ENCODE assay signal across 40 cellular contexts in the genomic region with DNA sequence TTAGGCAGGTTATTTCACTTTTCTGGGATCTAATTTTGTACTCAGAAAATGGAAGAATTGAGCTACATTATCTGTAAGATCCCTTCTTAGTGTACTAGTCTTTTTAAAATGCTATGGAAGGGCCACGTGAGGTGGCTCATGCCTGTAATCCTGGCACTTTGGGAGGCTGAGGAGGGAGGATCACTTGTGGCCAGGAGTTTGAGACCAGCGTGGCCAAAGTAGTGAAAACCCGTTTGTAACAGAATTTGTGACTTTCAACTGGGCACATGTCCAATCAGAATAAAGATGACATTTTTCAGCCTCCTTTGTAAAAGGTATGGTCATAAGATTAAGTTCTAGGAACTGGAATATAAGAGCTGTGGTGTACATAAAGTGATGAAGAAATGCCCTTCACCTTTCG. TPM values are rescaled to one million over a fixed set of nuclear protein-coding genes. Genes with fewer than 3 reads are reported as not detected.
"Had no signal": no experiment of that assay in that cellular context is flagged by ENCODE, and none has a peak within 500 bp of the region (broad histone marks: within the 10 kb centered on the region; RNA-seq: fewer than 3 reads in every experiment).

No MANE protein-coding gene starts in this region.

- H3K4me3 Mint-ChIP-seq: activated naive CD4-positive, alpha-beta T cell treated with anti-CD3 and anti-CD28 coated beads for 36 hours; activated naive CD4-positive, alpha-beta T cell treated with anti-CD3 and anti-CD28 coated beads, Interleukin-2, amount 10 ng/mL, durations not matched to agents 7 days and 5 days; activated naive CD4-positive, alpha-beta T cell treated with anti-CD3 and anti-CD28 coated beads, Interleukin-2, amount 50 U/mL, for 24 hours; activated naive CD8-positive, alpha-beta T cell; activated naive CD8-positive, alpha-beta T cell treated with anti-CD3 and anti-CD28 coated beads for 36 hours; activated naive CD8-positive, alpha-beta T cell treated with anti-CD3 and anti-CD28 coated beads, Interleukin-2, amount 10 ng/mL, durations not matched to agents 7 days and 5 days; activated naive CD8-positive, alpha-beta T cell treated with anti-CD3 and anti-CD28 coated beads, Interleukin-2, amount 50 U/mL, for 24 hours; activated T-cell treated with anti-CD3 and anti-CD28 coated beads, Interleukin-2, amount 50 U/mL, for 24 hours; activated T-cell treated with anti-CD3 and anti-CD28 coated beads, Interleukin-2, amount 50 U/mL, for 4 hours; activated T-cell treated with anti-CD3 and anti-CD28 coated beads, Interleukin-2, amount 50 U/mL, for 72 hours; activated T-helper 1 cell treated with anti-CD3 and anti-CD28 coated beads, Interleukin-12 subunit alpha, Interleukin-12 subunit beta, Interleukin-2, Interleukin-4 antibody, amounts not matched to agents 30 ng/mL and 10 ng/mL and 1 ng/mL, durations not matched to agents 14 hours and 24 hours and 36 hours; activated T-helper 17 cell treated with anti-CD3 and anti-CD28 coated beads, Interleukin-2, amount 50 U/mL, for 72 hours; brain; central memory CD8-positive, alpha-beta T cell had no signal

- H3K4me1 ChIP-seq: breast epithelium had no signal

- FAIRE-seq: bronchial epithelial cell had no signal

- ATAC-seq: activated naive CD4-positive, alpha-beta T cell treated with anti-CD3 and anti-CD28 coated beads, Interleukin-2, amount 50 U/mL, for 72 hours; activated naive CD8-positive, alpha-beta T cell treated with anti-CD3 and anti-CD28 coated beads, Interleukin-2, amount 50 U/mL, for 24 hours; activated T-cell treated with anti-CD3 and anti-CD28 coated beads, Interleukin-2, amount 50 U/mL, for 4 hours; activated T-cell treated with anti-CD3 and anti-CD28 coated beads, Interleukin-2, amount 50 U/mL, for 72 hours; activated T-helper 17 cell treated with anti-CD3 and anti-CD28 coated beads, Interleukin-2, amount 50 U/mL, for 72 hours; body of pancreas had no signal

- H3K9me3 Mint-ChIP-seq: activated naive CD4-positive, alpha-beta T cell treated with anti-CD3 and anti-CD28 coated beads, Interleukin-2, amount 10 ng/mL, durations not matched to agents 7 days and 5 days; activated naive CD4-positive, alpha-beta T cell treated with anti-CD3 and anti-CD28 coated beads, Interleukin-2, amount 50 U/mL, for 24 hours; activated naive CD8-positive, alpha-beta T cell treated with anti-CD3 and anti-CD28 coated beads, Interleukin-2, amount 10 ng/mL, durations not matched to agents 7 days and 5 days; activated naive CD8-positive, alpha-beta T cell treated with anti-CD3 and anti-CD28 coated beads, Interleukin-2, amount 50 U/mL, for 24 hours; activated T-cell treated with anti-CD3 and anti-CD28 coated beads, Interleukin-2, amount 50 U/mL, for 24 hours; activated T-cell treated with anti-CD3 and anti-CD28 coated beads, Interleukin-2, amount 50 U/mL, for 4 hours; activated T-helper 1 cell treated with anti-CD3 and anti-CD28 coated beads, Interleukin-12 subunit alpha, Interleukin-12 subunit beta, Interleukin-2, Interleukin-4 antibody, amounts not matched to agents 30 ng/mL and 10 ng/mL and 1 ng/mL, durations not matched to agents 14 hours and 24 hours and 36 hours; activated T-helper 17 cell treated with anti-CD3 and anti-CD28 coated beads, Interleukin-2, amount 50 U/mL, for 72 hours; activated T-helper 2 cell treated with anti-CD3 and anti-CD28 coated beads, Interferon-gamma antibody, Interleukin-2, Interleukin-4, amounts not matched to agents 10 μg/mL and 5 μg/mL and 100 μg/mL, durations not matched to agents 14 hours and 24 hours and 36 hours; central memory CD8-positive, alpha-beta T cell had no signal

- H3K36me3 Mint-ChIP-seq: activated naive CD4-positive, alpha-beta T cell treated with anti-CD3 and anti-CD28 coated beads, Interleukin-2, amount 50 U/mL, for 24 hours; activated naive CD8-positive, alpha-beta T cell; activated naive CD8-positive, alpha-beta T cell treated with anti-CD3 and anti-CD28 coated beads for 36 hours; activated naive CD8-positive, alpha-beta T cell treated with anti-CD3 and anti-CD28 coated beads, Interleukin-2, amount 10 ng/mL, durations not matched to agents 7 days and 5 days; brain had no signal

- H3K27ac Mint-ChIP-seq: activated naive CD4-positive, alpha-beta T cell treated with anti-CD3 and anti-CD28 coated beads for 36 hours; activated naive CD4-positive, alpha-beta T cell treated with anti-CD3 and anti-CD28 coated beads, Interleukin-2, amount 10 ng/mL, durations not matched to agents 7 days and 5 days; activated naive CD4-positive, alpha-beta T cell treated with anti-CD3 and anti-CD28 coated beads, Interleukin-2, amount 50 U/mL, for 24 hours; activated naive CD4-positive, alpha-beta T cell treated with anti-CD3 and anti-CD28 coated beads, Interleukin-2, amount 50 U/mL, for 72 hours; activated naive CD8-positive, alpha-beta T cell; activated naive CD8-positive, alpha-beta T cell treated with anti-CD3 and anti-CD28 coated beads for 36 hours; activated naive CD8-positive, alpha-beta T cell treated with anti-CD3 and anti-CD28 coated beads, Interleukin-2, amount 10 ng/mL, durations not matched to agents 7 days and 5 days; activated naive CD8-positive, alpha-beta T cell treated with anti-CD3 and anti-CD28 coated beads, Interleukin-2, amount 50 U/mL, for 24 hours; activated T-cell treated with anti-CD3 and anti-CD28 coated beads, Interleukin-2, amount 50 U/mL, for 24 hours; activated T-cell treated with anti-CD3 and anti-CD28 coated beads, Interleukin-2, amount 50 U/mL, for 72 hours; activated T-helper 1 cell treated with anti-CD3 and anti-CD28 coated beads, Interleukin-12 subunit alpha, Interleukin-12 subunit beta, Interleukin-2, Interleukin-4 antibody, amounts not matched to agents 30 ng/mL and 10 ng/mL and 1 ng/mL, durations not matched to agents 14 hours and 24 hours and 36 hours; activated T-helper 17 cell treated with anti-CD3 and anti-CD28 coated beads, Interleukin-2, amount 50 U/mL, for 72 hours; activated T-helper 2 cell treated with anti-CD3 and anti-CD28 coated beads, Interferon-gamma antibody, Interleukin-2, Interleukin-4, amounts not matched to agents 10 μg/mL and 5 μg/mL and 100 μg/mL, durations not matched to agents 14 hours and 24 hours and 36 hours; brain had no signal

- DNase-seq: activated effector memory CD4-positive, alpha-beta T cell treated with anti-CD3 and anti-CD28 coated beads, Interleukin-2, amount 50 U/mL, for 16 hours; activated effector memory CD4-positive, alpha-beta T cell treated with Interleukin-2 at 50 U/mL for 16 hours; activated gamma-delta T cell; activated gamma-delta T cell treated with Interleukin-2 at 50 U/mL for 16 hours; activated naive CD4-positive, alpha-beta T cell; activated naive CD4-positive, alpha-beta T cell treated with anti-CD3 and anti-CD28 coated beads for 36 hours; activated naive CD4-positive, alpha-beta T cell treated with anti-CD3 and anti-CD28 coated beads, Interleukin-2, amount 10 ng/mL, durations not matched to agents 7 days and 5 days; activated naive CD4-positive, alpha-beta T cell treated with anti-CD3 and anti-CD28 coated beads, Interleukin-2, amount 50 U/mL, for 16 hours; activated naive CD4-positive, alpha-beta T cell treated with Interleukin-2 at 50 U/mL for 16 hours; activated naive CD8-positive, alpha-beta T cell treated with anti-CD3 and anti-CD28 coated beads for 36 hours; activated naive CD8-positive, alpha-beta T cell treated with anti-CD3 and anti-CD28 coated beads, Interleukin-2, amount 10 ng/mL, durations not matched to agents 7 days and 5 days; activated naive CD8-positive, alpha-beta T cell treated with anti-CD3 and anti-CD28 coated beads, Interleukin-2, amount 50 U/mL, for 24 hours; activated T-cell treated with anti-CD3 and anti-CD28 coated beads, Interleukin-2, amount 50 U/mL, for 1 hour; activated T-cell treated with anti-CD3 and anti-CD28 coated beads, Interleukin-2, amount 50 U/mL, for 24 hours; activated T-cell treated with anti-CD3 and anti-CD28 coated beads, Interleukin-2, amount 50 U/mL, for 4 hours; activated T-cell treated with anti-CD3 and anti-CD28 coated beads, Interleukin-2, amount 50 U/mL, for 48 hours; activated T-cell treated with anti-CD3 and anti-CD28 coated beads, Interleukin-2, amount 50 U/mL, for 72 hours; adrenal gland; amniotic stem cell; amygdala; anterior cingulate cortex; aorta; body of pancreas; brain microvascular endothelial cell; caudate nucleus; central memory CD4-positive, alpha-beta T cell; cerebellar nuclear complex had no signal

- H3K9me3 ChIP-seq: adrenal gland, ascending aorta, body of pancreas, breast epithelium had no signal

- H3K4me3 ChIP-seq: adrenal gland, ascending aorta, body of pancreas, breast epithelium, cardiac muscle cell had no signal

- H3K27ac ChIP-seq: adrenal gland, ascending aorta, body of pancreas, brain microvascular endothelial cell, breast epithelium, cardiac muscle cell had no signal

RNA-seq across cellular contexts. Expression of a gene that starts 3.1 kb away (rescaled TPM):
- total RNA-seq: activated naive CD4-positive, alpha-beta T cell treated with anti-CD3 and anti-CD28 coated beads for 36 hours; activated naive CD4-positive, alpha-beta T cell treated with anti-CD3 and anti-CD28 coated beads, Interleukin-2, amount 50 U/mL, for 72 hours; activated naive CD8-positive, alpha-beta T cell treated with anti-CD3 and anti-CD28 coated beads for 36 hours; activated naive CD8-positive, alpha-beta T cell treated with anti-CD3 and anti-CD28 coated beads, Interleukin-2, amount 10 ng/mL, durations not matched to agents 7 days and 5 days; activated T-cell treated with anti-CD3 and anti-CD28 coated beads, Interleukin-2, amount 50 U/mL, for 4 hours; activated T-cell treated with anti-CD3 and anti-CD28 coated beads, Interleukin-2, amount 50 U/mL, for 72 hours; activated T-helper 1 cell treated with anti-CD3 and anti-CD28 coated beads, Interleukin-12 subunit alpha, Interleukin-12 subunit beta, Interleukin-2, Interleukin-4 antibody, amounts not matched to agents 30 ng/mL and 10 ng/mL and 1 ng/mL, durations not matched to agents 14 hours and 24 hours and 36 hours; activated T-helper 17 cell treated with anti-CD3 and anti-CD28 coated beads, Interleukin-2, amount 50 U/mL, for 72 hours; activated T-helper 2 cell treated with anti-CD3 and anti-CD28 coated beads, Interferon-gamma antibody, Interleukin-2, Interleukin-4, amounts not matched to agents 10 μg/mL and 5 μg/mL and 100 μg/mL, durations not matched to agents 14 hours and 24 hours and 36 hours; bronchial epithelial cell; chondrocyte had no signal
- polyA plus RNA-seq: aorta had no signal
